Comparison of ENCODE assay signal across 22 cellular contexts in the genomic region with DNA sequence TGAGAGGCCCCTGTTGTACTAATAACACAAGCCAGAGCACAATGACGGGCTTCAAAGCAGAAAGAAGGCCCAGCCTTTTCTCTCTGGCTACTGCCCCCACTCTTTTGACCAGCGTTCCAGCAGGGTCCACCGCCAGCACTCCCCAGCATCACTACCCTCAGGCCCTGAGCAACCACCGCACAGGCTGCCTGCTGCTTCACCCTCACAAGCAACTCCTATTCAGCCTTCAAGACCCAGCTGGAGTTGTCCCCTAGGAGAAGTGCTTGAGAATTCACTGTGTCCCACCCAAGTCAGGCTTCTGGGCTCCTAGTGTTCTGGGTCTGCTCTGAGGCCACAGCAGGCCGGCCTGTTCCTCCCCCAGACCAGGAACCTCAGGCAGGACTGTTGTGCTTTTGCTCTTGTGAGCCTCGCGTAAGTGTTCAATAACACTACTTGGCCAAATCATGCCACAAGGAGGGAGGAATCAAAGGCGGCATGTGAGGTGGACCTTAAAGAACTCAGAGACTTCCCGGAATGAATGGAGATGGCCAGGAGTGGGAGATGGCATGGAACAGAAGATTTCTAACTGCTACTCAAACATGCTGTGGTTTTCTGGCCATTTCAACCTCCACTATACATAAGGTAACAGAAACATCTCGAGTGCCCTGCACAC.
DNase-seq lines count a peak whose midpoint lies in the region; ATAC-seq, FAIRE-seq and TF ChIP-seq lines count a peak whose summit lies in the region.
"Had no signal": no experiment of that assay in that cellular context is flagged by ENCODE, and none has a peak within 500 bp of the region (broad histone marks: within the 10 kb centered on the region; RNA-seq: fewer than 3 reads in every experiment).

No MANE protein-coding gene starts in this region.

- POLR2A ChIA-PET in activated CD4-positive, alpha-beta T cell treated with anti-CD3 and anti-CD28 coated beads, Interleukin-2, amount 10 ng/mL, durations not matched to agents 7 days and 5 days (lab: Charles Lee) = no interaction called here

- TF ChIP-seq CTCF in MM.1S (IDR thresholded peaks at IDR 0.05; ENCODE audit: low read length) (no peak), progenitor cell of endocrine pancreas (IDR thresholded peaks at IDR 0.05; ENCODE audit: unreplicated experiment) (no peak)

- peak overlapping the region; percentile 16; the same call in 1 of the 2 replicates for H3K27ac ChIP-seq in MM.1S (ENCODE audit: low read length)
- H3K27ac ChIP-seq: ovary had no signal

- H4K20me1 ChIP-seq in MM.1S (ENCODE audit: insufficient read depth, low read length) = no peaks in the 10 kb centered on the region

- no peaks in the 10 kb centered on the region for H3K27me3 Mint-ChIP-seq in activated CD4-positive, alpha-beta T cell treated with anti-CD3 and anti-CD28 coated beads, Interleukin-2, amount 10 ng/mL, durations not matched to agents 7 days and 5 days
- H3K27me3 Mint-ChIP-seq in central memory CD8-positive, alpha-beta T cell = no peaks in the 10 kb centered on the region
- no peaks in the 10 kb centered on the region for H3K27me3 Mint-ChIP-seq in progenitor cell of endocrine pancreas

- H3K4me3 ChIP-seq in MM.1S (ENCODE audit: low read length) = no peak overlapping the region
- H3K4me3 ChIP-seq: HAP-1, ovary, uterus had no signal

- peaks cover 92% of the 10 kb centered on the region for H3K79me2 ChIP-seq in MM.1S (ENCODE audit: low read length)

- no peaks in the 10 kb centered on the region for H3K36me3 ChIP-seq in MM.1S (replicated peaks; ENCODE audit: insufficient read depth, low read length)
- H3K36me3 ChIP-seq: ovary, uterus had no signal

- no peaks in the 10 kb centered on the region for H3K27me3 ChIP-seq in MM.1S (replicated peaks; ENCODE audit: insufficient read depth, low read length)
- H3K27me3 ChIP-seq: ovary, uterus had no signal

- H3K9me3 Mint-ChIP-seq in activated CD4-positive, alpha-beta T cell treated with anti-CD3 and anti-CD28 coated beads, Interleukin-2, amount 10 ng/mL, durations not matched to agents 7 days and 5 days = no peaks in the 10 kb centered on the region
- H3K9me3 Mint-ChIP-seq in central memory CD8-positive, alpha-beta T cell = no peaks in the 10 kb centered on the region
- no peaks in the 10 kb centered on the region for H3K9me3 Mint-ChIP-seq in progenitor cell of endocrine pancreas (ENCODE audit: low read depth)
- H3K9me3 Mint-ChIP-seq: activated T-cell treated with anti-CD3 and anti-CD28 coated beads, Interleukin-2, amount 50 U/mL, for 72 hours had no signal

- no peak for DNase-seq in activated CD4-positive, alpha-beta T cell treated with anti-CD3 and anti-CD28 coated beads, Interleukin-2, amount 10 ng/mL, durations not matched to agents 7 days and 5 days
- DNase-seq in activated CD4-positive, alpha-beta T cell treated with anti-CD3 and anti-CD28 coated beads for 1 hour = no peak
- DNase-seq in MM.1S (no peak), progenitor cell of endocrine pancreas (ENCODE audit: low spot score, unreplicated experiment) (no peak), GM19239 (ENCODE audit: insufficient read length, low spot score) (no peak)
- DNase-seq in central memory CD8-positive, alpha-beta T cell (ENCODE audit: low spot score in 2 of 2) = no peak
- DNase-seq: activated CD4-positive, CD25-positive, alpha-beta regulatory T cell treated with anti-CD3 and anti-CD28 coated beads, Interleukin-2, amount 50 U/mL, for 72 hours; activated T-cell treated with anti-CD3 and anti-CD28 coated beads, Interleukin-2, amount 50 U/mL, for 72 hours; GDM1; mesendoderm; NCI-H2029; NCI-H526 treated with DMSO at 0.1 percent for 48 hours; ovary had no signal

- H3K4me3 Mint-ChIP-seq in activated CD4-positive, alpha-beta T cell treated with anti-CD3 and anti-CD28 coated beads, Interleukin-2, amount 10 ng/mL, durations not matched to agents 7 days and 5 days = no peak overlapping the region
- H3K4me3 Mint-ChIP-seq in central memory CD8-positive, alpha-beta T cell = no peak overlapping the region
- no peak overlapping the region for H3K4me3 Mint-ChIP-seq in progenitor cell of endocrine pancreas (ENCODE audit: low read depth)

- no peaks in the 10 kb centered on the region for H3K9me3 ChIP-seq in MM.1S (replicated peaks; ENCODE audit: insufficient read depth, low read length)
- H3K9me3 ChIP-seq: HAP-1, ovary, uterus had no signal

- peaks cover 78% of the 10 kb centered on the region for H3K36me3 Mint-ChIP-seq in activated CD4-positive, alpha-beta T cell treated with anti-CD3 and anti-CD28 coated beads, Interleukin-2, amount 10 ng/mL, durations not matched to agents 7 days and 5 days (ENCODE audit: low read depth)
- peaks cover 69% of the 10 kb centered on the region for H3K36me3 Mint-ChIP-seq in central memory CD8-positive, alpha-beta T cell (ENCODE audit: insufficient read depth)
- H3K36me3 Mint-ChIP-seq in progenitor cell of endocrine pancreas (ENCODE audit: insufficient read depth) = peaks cover 9% of the 10 kb centered on the region

- peaks cover 88% of the 10 kb centered on the region for H3K4me1 Mint-ChIP-seq in activated CD4-positive, alpha-beta T cell treated with anti-CD3 and anti-CD28 coated beads, Interleukin-2, amount 10 ng/mL, durations not matched to agents 7 days and 5 days
- peaks cover 95% of the 10 kb centered on the region for H3K4me1 Mint-ChIP-seq in central memory CD8-positive, alpha-beta T cell
- peaks cover 10% of the 10 kb centered on the region for H3K4me1 Mint-ChIP-seq in progenitor cell of endocrine pancreas (ENCODE audit: low read depth)

- H3K9me2 ChIP-seq in MM.1S (replicated peaks; ENCODE audit: insufficient read depth, low read length) = no peaks in the 10 kb centered on the region

- peaks cover 59% of the 10 kb centered on the region for H3K4me1 ChIP-seq in MM.1S (ENCODE audit: low read length)

- no peak for ATAC-seq in central memory CD8-positive, alpha-beta T cell (replicated peaks; ENCODE audit: extremely low read depth, poor library complexity, severe bottlenecking)
- ATAC-seq in HG02588 (IDR thresholded peaks at IDR 0.05; ENCODE audit: unreplicated experiment) (no peak), GM19351 (IDR thresholded peaks at IDR 0.05; ENCODE audit: unreplicated experiment) (no peak)
- ATAC-seq: activated T-cell treated with anti-CD3 and anti-CD28 coated beads, Interleukin-2, amount 50 U/mL, for 72 hours; esophagus mucosa; HepG2; Panc1 had no signal

- H2AFZ ChIP-seq in MM.1S (ENCODE audit: low read length) = no peak overlapping the region

- H3K27ac Mint-ChIP-seq in activated CD4-positive, alpha-beta T cell treated with anti-CD3 and anti-CD28 coated beads, Interleukin-2, amount 10 ng/mL, durations not matched to agents 7 days and 5 days = peak overlapping the region; percentile 28
- H3K27ac Mint-ChIP-seq in central memory CD8-positive, alpha-beta T cell (ENCODE audit: low read depth) = peak overlapping the region; percentile 82
- peak overlapping the region; percentile 59 for H3K27ac Mint-ChIP-seq in progenitor cell of endocrine pancreas

- H3F3A ChIP-seq in MM.1S (ENCODE audit: insufficient read depth, low read length) = peaks cover 28% of the 10 kb centered on the region

- FAIRE-seq in GM19239 (lab: Jason Lieb, UNC) = no peak
- FAIRE-seq: astrocyte, HepG2, islet of Langerhans had no signal

- H3K4me2 ChIP-seq in MM.1S (ENCODE audit: low read depth, low read length) = no peak overlapping the region

- no peak overlapping the region for H3K9ac ChIP-seq in MM.1S (ENCODE audit: low read length)

- CTCF ChIA-PET in activated CD4-positive, alpha-beta T cell treated with anti-CD3 and anti-CD28 coated beads, Interleukin-2, amount 10 ng/mL, durations not matched to agents 7 days and 5 days (lab: Charles Lee) = interaction anchor here (0.9 to 4.6 kb wide), 12 partner anchors 8 to 93 kb away, joined by 3 to 13 read pairs (median 4); no protein-coding TSS in a partner anchor

Comparison
In these comparisons a context has a peak if more than half of its experiments do, and no peak if none do; other contexts are left out.
1. H3K27ac Mint-ChIP-seq: peak in every context shown above with its lines; median percentile 82 in central memory CD8-positive, alpha-beta T cell; 59 in progenitor cell of endocrine pancreas; 28 in activated CD4-positive, alpha-beta T cell treated with anti-CD3 and anti-CD28 coated beads, Interleukin-2, amount 10 ng/mL, durations not matched to agents 7 days and 5 days.